16 cellular contexts compared by ENCODE assay signal in genomic region chr11:15742626-15743243, GRCh38.
DNase-seq lines count a peak whose midpoint lies in the region; ATAC-seq, FAIRE-seq and TF ChIP-seq lines count a peak whose summit lies in the region.
"Had no signal": no experiment of that assay in that cellular context is flagged by ENCODE, and none has a peak within 500 bp of the region (broad histone marks: within the 10 kb centered on the region; RNA-seq: fewer than 3 reads in every experiment).

No MANE protein-coding gene starts in this region.

- WGBS in gastroesophageal sphincter (ENCODE audit: low coverage in 1 of 2), 2 donors = 56 to 84% methylated on average over 3 to 7 of the region's 7 CpGs
- WGBS in testis, 2 donors = 48 to 54% methylated on average over 7 of the region's 7 CpGs

- TF ChIP-seq EP300 in gastroesophageal sphincter (IDR thresholded peaks at IDR 0.05) = no peak

- H3K4me3 ChIP-seq in NB4 (ENCODE audit: low read depth, low read length) (no peak overlapping the region), gastroesophageal sphincter (no peak overlapping the region), kidney (ENCODE audit: low read length in 2 of 2) (no peak overlapping the region), testis (no peak overlapping the region)
- H3K4me3 ChIP-seq: heart right ventricle, MG63, PC-9, prostate gland had no signal

- intact Hi-C loops in kidney (cut with DNase I) (no loop called here), testis (cut with DNase I; ENCODE audit: low total_unique reads) (no loop called here)

- FAIRE-seq in kidney (lab: Jason Lieb, UNC) = no peak
- FAIRE-seq: TTC549 had no signal

- TF ChIP-seq POLR2A in NB4 (IDR thresholded peaks at IDR 0.05; ENCODE audit: extremely low read depth, insufficient read length) (no peak), gastroesophageal sphincter (IDR thresholded peaks at IDR 0.05) (no peak), testis (IDR thresholded peaks at IDR 0.05) (no peak)

- H3K36me3 ChIP-seq in gastroesophageal sphincter (no peaks in the 10 kb centered on the region), kidney (ENCODE audit: control insufficient read depth in 1 of 2, insufficient read depth in 2 of 2, low read length in 2 of 2) (no peaks in the 10 kb centered on the region), testis (ENCODE audit: low read depth, missing control alignments) (no peaks in the 10 kb centered on the region)
- H3K36me3 ChIP-seq: heart right ventricle, MG63, prostate gland had no signal

- no peak overlapping the region for H3K9ac ChIP-seq in kidney (ENCODE audit: low read length in 2 of 2)

- DNase-seq in DMS153 (lab: John Stamatoyannopoulos, UW) (peak; percentile 96), NB4 (ENCODE audit: low read depth) (peak; percentile 8), SK-N-DZ (ENCODE audit: low spot score) (peak; percentile 12), iris pigment epithelial cell (ENCODE audit: low read depth) (peak; percentile 3), occipital lobe (lab: John Stamatoyannopoulos, UW) (no peak), kidney (no peak), testis (no peak)
- DNase-seq: GF-D8; heart right ventricle; MG63; PC-9; stimulated activated CD4-positive, alpha-beta T cell treated with anti-CD3 and anti-CD28 coated beads, Interleukin-4, amount 100 ng/mL, for 1 hour; stimulated activated naive CD4-positive, alpha-beta T cell treated with Interleukin-2 at 50 U/mL for 16 hours had no signal

- H3K27ac ChIP-seq in gastroesophageal sphincter (no peak overlapping the region), kidney (ENCODE audit: low read depth in 2 of 2, low read length in 2 of 2) (no peak overlapping the region), testis (no peak overlapping the region)
- H3K27ac ChIP-seq: heart right ventricle, PC-9, prostate gland had no signal

- H3K27me3 ChIP-seq in gastroesophageal sphincter (no peaks in the 10 kb centered on the region), testis (no peaks in the 10 kb centered on the region)
- H3K27me3 ChIP-seq: heart right ventricle, MG63 had no signal

- H3K9me3 ChIP-seq in gastroesophageal sphincter (no peaks in the 10 kb centered on the region), kidney (ENCODE audit: control insufficient read depth in 1 of 2, low read length in 2 of 2) (no peaks in the 10 kb centered on the region), testis (no peaks in the 10 kb centered on the region)
- H3K9me3 ChIP-seq: heart right ventricle, MG63, prostate gland had no signal

- no peak for ATAC-seq in gastroesophageal sphincter
- ATAC-seq: heart right ventricle had no signal

- H3K4me1 ChIP-seq in gastroesophageal sphincter = no peaks in the 10 kb centered on the region
- H3K4me1 ChIP-seq in kidney (ENCODE audit: control insufficient read depth in 1 of 2, insufficient read depth in 1 of 2, low read depth in 1 of 2, low read length in 2 of 2) = no peaks in the 10 kb centered on the region
- no peaks in the 10 kb centered on the region for H3K4me1 ChIP-seq in testis
- H3K4me1 ChIP-seq: prostate gland had no signal

- TF ChIP-seq CTCF in NB4 (IDR thresholded peaks at IDR 0.05; ENCODE audit: low read depth, low read length) (no peak), gastroesophageal sphincter (IDR thresholded peaks at IDR 0.05) (no peak), kidney (IDR thresholded peaks at IDR 0.05; ENCODE audit: borderline replicate concordance, extremely low read depth, insufficient read depth) (no peak), testis (IDR thresholded peaks at IDR 0.05) (no peak)

Comparison
In these comparisons a context has a peak if more than half of its experiments do, and no peak if none do; other contexts are left out.
1. DNase-seq: peak in DMS153 (single experiment), NB4 (single experiment), SK-N-DZ (single experiment) and iris pigment epithelial cell (single experiment); none in occipital lobe (single experiment), kidney (single experiment) and testis (single experiment).